Comparison of ENCODE assay signal across 15 cellular contexts in the genomic region with DNA sequence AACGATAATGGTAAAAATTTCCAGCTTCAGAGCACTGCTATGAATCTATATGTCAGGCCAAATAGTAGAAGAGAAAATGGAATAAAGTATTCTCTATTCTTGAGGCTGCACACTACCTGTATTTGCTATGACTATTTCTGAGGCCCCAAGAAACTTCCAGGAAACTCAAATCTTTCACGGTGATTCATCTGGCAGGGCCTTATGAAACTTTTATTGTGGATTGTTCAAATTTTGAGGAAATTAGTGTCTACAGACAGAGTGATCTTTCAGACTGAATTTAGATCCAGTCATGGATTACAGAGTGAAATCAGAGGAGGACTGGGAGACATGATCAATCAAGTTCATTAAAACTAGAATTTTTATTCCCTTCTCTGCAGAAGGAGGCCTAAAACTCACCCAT. TPM values are rescaled to one million over a fixed set of nuclear protein-coding genes. Genes with fewer than 3 reads are reported as not detected.
DNase-seq lines count a peak whose midpoint lies in the region; ATAC-seq, FAIRE-seq and TF ChIP-seq lines count a peak whose summit lies in the region.
"Had no signal": no experiment of that assay in that cellular context is flagged by ENCODE, and none has a peak within 500 bp of the region (broad histone marks: within the 10 kb centered on the region; RNA-seq: fewer than 3 reads in every experiment).

No MANE protein-coding gene starts in this region.

- no peak overlapping the region for H2AFZ ChIP-seq in GM23248
- no peak overlapping the region for H2AFZ ChIP-seq in GM23338

- no peak for FAIRE-seq in bronchial epithelial cell (lab: Jason Lieb, UNC)
- FAIRE-seq: GM18507 had no signal

- peaks cover 14% of the 10 kb centered on the region; the same call in 1 of the 2 replicates for H3F3A ChIP-seq in GM23248 (ENCODE audit: insufficient read depth)
- H3F3A ChIP-seq in GM23338 (replicated peaks; ENCODE audit: low read depth) = peaks cover 4% of the 10 kb centered on the region; the same call in 1 of the 2 replicates

- ATAC-seq in RWPE2 (ENCODE audit: low read depth) (peak; percentile 32; the same call in 2 of the 3 replicates), foreskin keratinocyte (peak; percentile 1), GM23338 (no peak), T-cell (replicated peaks in 1 of 4) (no peak), HG03460 (IDR thresholded peaks at IDR 0.05; ENCODE audit: unreplicated experiment) (no peak)

- no peak overlapping the region for H3K27ac Mint-ChIP-seq in GM23338
- H3K27ac Mint-ChIP-seq in T-cell = no peak overlapping the region
- H3K27ac Mint-ChIP-seq: CD4-positive, CD25-positive, alpha-beta regulatory T cell; HFFc6 had no signal

- H3K27me3 ChIP-seq in GM23248 (replicated peaks; ENCODE audit: insufficient read depth) (no peaks in the 10 kb centered on the region), RWPE2 (ENCODE audit: insufficient read depth, poor library complexity, severe bottlenecking) (peaks cover 19% of the 10 kb centered on the region), bronchial epithelial cell (ENCODE audit: control insufficient read depth, insufficient read depth, low read length) (no peaks in the 10 kb centered on the region), foreskin keratinocyte (no peaks in the 10 kb centered on the region), GM23338 (ENCODE audit: insufficient read depth) (peaks cover 13% of the 10 kb centered on the region)
- H3K27me3 ChIP-seq: BLaER1 treated with 17β-estradiol and CSF1 and Interleukin-3, amounts not matched to agents 10 nM and 100 nM had no signal

- no peaks in the 10 kb centered on the region for H3K9me2 ChIP-seq in GM23248 (ENCODE audit: insufficient read depth)
- H3K9me2 ChIP-seq in GM23338 (ENCODE audit: insufficient read depth) = no peaks in the 10 kb centered on the region

- no peaks in the 10 kb centered on the region for H3K9me3 ChIP-seq in GM23248 (ENCODE audit: low read depth)
- no peaks in the 10 kb centered on the region for H3K9me3 ChIP-seq in RWPE2 (ENCODE audit: severe bottlenecking)

- no peak overlapping the region for H3K4me3 ChIP-seq in GM23248
- H3K4me3 ChIP-seq in RWPE2 (ENCODE audit: severe bottlenecking) = no peak overlapping the region
- H3K4me3 ChIP-seq in bronchial epithelial cell (ENCODE audit: low read depth, low read length) = no peak overlapping the region
- no peak overlapping the region for H3K4me3 ChIP-seq in GM23338
- H3K4me3 ChIP-seq: BLaER1 treated with 17β-estradiol and CSF1 and Interleukin-3, amounts not matched to agents 10 nM and 100 nM had no signal

- in situ Hi-C loops in GM23248 (cut with MboI) = no loop called here

- H3K4me3 Mint-ChIP-seq in GM23338 = no peak overlapping the region
- H3K4me3 Mint-ChIP-seq in T-cell = no peak overlapping the region
- H3K4me3 Mint-ChIP-seq: CD4-positive, CD25-positive, alpha-beta regulatory T cell; HFFc6 had no signal

- H3K79me2 ChIP-seq in GM23248 (ENCODE audit: insufficient read depth) (no peaks in the 10 kb centered on the region), GM23338 (replicated peaks; ENCODE audit: insufficient read depth) (peaks cover 9% of the 10 kb centered on the region)

- no peaks in the 10 kb centered on the region for H3K36me3 ChIP-seq in GM23248 (ENCODE audit: low read depth)
- H3K36me3 ChIP-seq in RWPE2 (ENCODE audit: low read depth) = no peaks in the 10 kb centered on the region
- no peaks in the 10 kb centered on the region for H3K36me3 ChIP-seq in bronchial epithelial cell (ENCODE audit: control insufficient read depth, insufficient read depth, low read length)
- H3K36me3 ChIP-seq in GM23338 (ENCODE audit: insufficient read depth) = no peaks in the 10 kb centered on the region
- H3K36me3 ChIP-seq: BLaER1 treated with 17β-estradiol and CSF1 and Interleukin-3, amounts not matched to agents 10 nM and 100 nM had no signal

- H3K27ac ChIP-seq in GM23248 (no peak overlapping the region), RWPE2 (ENCODE audit: poor library complexity, severe bottlenecking) (peak overlapping the region; percentile 34), foreskin keratinocyte (peak overlapping the region; percentile 62), GM23338 (ENCODE audit: low read depth) (no peak overlapping the region)

- DNase-seq in GM23248 (peak; percentile 52), RWPE2 (ENCODE audit: low spot score) (no peak), bronchial epithelial cell (ENCODE audit: low read depth) (peak; percentile 72), foreskin keratinocyte (peak in 1 of 2 donors; percentile 51), GM19240 (ENCODE audit: insufficient read length, low spot score) (no peak), GM23338 (ENCODE audit: low spot score) (no peak), T-cell (no peak)
- DNase-seq: 8988T; CD4-positive, CD25-positive, alpha-beta regulatory T cell; HCEC 1CT; HFFc6 had no signal

- CTCF ChIA-PET in T-cell (lab: Charles Lee) = no interaction called here

- H3K9ac ChIP-seq in GM23248 = no peak overlapping the region
- H3K9ac ChIP-seq: BLaER1 treated with 17β-estradiol and CSF1 and Interleukin-3, amounts not matched to agents 10 nM and 100 nM had no signal

- H3K4me1 ChIP-seq in GM23248 (ENCODE audit: insufficient read depth) (peaks cover 7% of the 10 kb centered on the region; the same call in 1 of the 2 replicates), RWPE2 (ENCODE audit: insufficient read depth, poor library complexity, severe bottlenecking) (peaks cover 10% of the 10 kb centered on the region), foreskin keratinocyte (peaks cover 20% of the 10 kb centered on the region), GM23338 (ENCODE audit: insufficient read depth) (peaks cover 13% of the 10 kb centered on the region; the same call in 1 of the 2 replicates)

- no peaks in the 10 kb centered on the region for H3K36me3 Mint-ChIP-seq in GM23338 (ENCODE audit: low read depth)
- H3K36me3 Mint-ChIP-seq in T-cell = no peaks in the 10 kb centered on the region
- H3K36me3 Mint-ChIP-seq: CD4-positive, CD25-positive, alpha-beta regulatory T cell had no signal

- WGBS in GM23248 (ENCODE audit: low coverage in 1 of 2, low lambda C conversion rate in 2 of 2, missing lambda C conversion rate in 2 of 2), 2 experiments = 48 to 58% methylated on average over 2 of the region's 2 CpGs

- H3K4me2 ChIP-seq in GM23248 (ENCODE audit: unreplicated experiment) (no peak overlapping the region), GM23338 (no peak overlapping the region)

- H3K27me3 Mint-ChIP-seq in GM23338 (ENCODE audit: insufficient read depth, low read depth, poor library complexity) = peaks cover 12% of the 10 kb centered on the region
- peaks cover 42 to 47% of the 10 kb centered on the region in 2 donors for H3K27me3 Mint-ChIP-seq in T-cell

- H3K9me3 Mint-ChIP-seq in GM23338 (no peaks in the 10 kb centered on the region; the same call in 2 of the 3 replicates), T-cell (no peaks in the 10 kb centered on the region)
- H3K9me3 Mint-ChIP-seq: HFFc6 had no signal

- no peaks in the 10 kb centered on the region for H4K20me1 ChIP-seq in GM23248 (ENCODE audit: insufficient read depth)
- no peaks in the 10 kb centered on the region for H4K20me1 ChIP-seq in GM23338 (replicated peaks; ENCODE audit: insufficient read depth)
- H4K20me1 ChIP-seq: BLaER1 treated with 17β-estradiol and CSF1 and Interleukin-3, amounts not matched to agents 10 nM and 100 nM had no signal

- POLR2A ChIA-PET in T-cell (lab: Charles Lee) = no interaction called here

- TF ChIP-seq CTCF in RWPE2 (IDR thresholded peaks at IDR 0.05; ENCODE audit: poor library complexity, severe bottlenecking) (no peak), bronchial epithelial cell (IDR thresholded peaks at IDR 0.05; ENCODE audit: insufficient read depth, low read length, severe bottlenecking) (no peak), foreskin keratinocyte (conservative IDR thresholded peaks at IDR 0.05) (no peak), GM23338 (conservative IDR thresholded peaks at IDR 0.05; ENCODE audit: low read depth in 2 of 2) (no peak)

- H3K4me1 Mint-ChIP-seq in GM23338 = peaks cover 17% of the 10 kb centered on the region
- H3K4me1 Mint-ChIP-seq in T-cell = peaks cover 0 to 4% (median 3%) of the 10 kb centered on the region in 3 donors

TF ChIP-seq in GM23338, 12 proteins besides CTCF, POLR2A, EP300 and RAD21:
- TF ChIP-seq CREB1 (CRISPR knock-in tag; IDR thresholded peaks at IDR 0.05; ENCODE audit: low read depth) = no peak
- TF ChIP-seq STAT1 (IDR thresholded peaks at IDR 0.05; ENCODE audit: unreplicated experiment) = no peak
- no peak for TF ChIP-seq NANOG (IDR thresholded peaks at IDR 0.05; ENCODE audit: borderline replicate concordance)

RNA-seq across cellular contexts. Expression of gene VSNL1, which starts 4.1 kb away (rescaled TPM):
- 1.8 TPM in 1 of 2 replicates, not detected in the other for total RNA-seq in GM23248 (2014; rRNA removed; shearing (Covaris generic))
- polyA plus RNA-seq in GM23248 (2016; fragmentation: Nextera tagmentation; extraction: Ambion mirVana) = 0.70 and 0.72 TPM in 2 replicates
- total RNA-seq in bronchial epithelial cell = 0.64 and 1.6 TPM in 2 replicates
- 4.2 and 5.3 TPM in 2 replicates for total RNA-seq in foreskin keratinocyte
- 3.7 and 4.4 TPM in 2 replicates for polyA plus RNA-seq in foreskin keratinocyte
- 95.6 and 102 TPM in 2 replicates for total RNA-seq in GM23338 (2014; rRNA removed; shearing (Covaris generic))
- 87.4 and 112 TPM in 2 replicates for polyA plus RNA-seq in GM23338 (2016; fragmentation: Nextera tagmentation; extraction: Ambion mirVana)
- under 1 TPM in 1 of 5 donors, not detected in 4; 0.22 TPM for total RNA-seq in T-cell
- total RNA-seq: CD4-positive, CD25-positive, alpha-beta regulatory T cell; HFFc6 had no signal
- polyA plus RNA-seq: CD4-positive, CD25-positive, alpha-beta regulatory T cell had no signal

RNA-seq across cellular contexts. Expression of gene RAD51AP2, which starts 18.2 kb away (rescaled TPM):
- total RNA-seq in GM23248 (2014; rRNA removed; shearing (Covaris generic)) = not detected in 2 replicates
- polyA plus RNA-seq in GM23248 (2016; fragmentation: Nextera tagmentation; extraction: Ambion mirVana) (not detected in 2 replicates), foreskin keratinocyte (0.03 TPM in 1 of 2 replicates, not detected in the other), GM23338 (2016; fragmentation: Nextera tagmentation; extraction: Ambion mirVana) (0.16 and 0.23 TPM in 2 replicates)
- total RNA-seq in bronchial epithelial cell (0.13 TPM in 1 of 2 replicates, not detected in the other), foreskin keratinocyte (0.04 and 0.10 TPM in 2 replicates), T-cell (not detected)
- 0.38 TPM in 1 of 2 replicates, not detected in the other for total RNA-seq in GM23338 (2014; rRNA removed; shearing (Covaris generic))
- total RNA-seq: CD4-positive, CD25-positive, alpha-beta regulatory T cell; Daoy; HFFc6 had no signal
- polyA plus RNA-seq: CD4-positive, CD25-positive, alpha-beta regulatory T cell had no signal

Comparison
In these comparisons a context has a peak if more than half of its experiments do, and no peak if none do; other contexts are left out.
1. DNase-seq: peak in GM23248 (single experiment) and bronchial epithelial cell (single experiment); none in RWPE2 (single experiment), GM19240 (single experiment), GM23338 (single experiment) and T-cell (0 of 34).
2. H3K27ac ChIP-seq: peak in RWPE2 (single experiment) and foreskin keratinocyte (single experiment); none in GM23248 (single experiment) and GM23338 (single experiment).
3. ATAC-seq: peak in RWPE2 (single experiment) and foreskin keratinocyte (single experiment); none in GM23338 (single experiment), T-cell (0 of 4) and HG03460 (single experiment).
4. RNA of gene VSNL1, which starts 4.1 kb away (total RNA-seq): 95.6 to 102 TPM in GM23338; 4.2 to 5.3 TPM in foreskin keratinocyte, 1.8 TPM in GM23248, 0.64 to 1.6 TPM in bronchial epithelial cell and 0.22 TPM in T-cell; every median in the first group is over 10 times any median in the second.